12 cellular contexts compared by ENCODE assay signal in genomic region chr4:8205749-8206611, GRCh38. TPM values are rescaled to one million over a fixed set of nuclear protein-coding genes. Genes with fewer than 3 reads are reported as not detected.
DNase-seq lines count a peak whose midpoint lies in the region; ATAC-seq and TF ChIP-seq lines count a peak whose summit lies in the region.
"Had no signal": no experiment of that assay in that cellular context is flagged by ENCODE, and none has a peak within 500 bp of the region (broad histone marks: within the 10 kb centered on the region; RNA-seq: fewer than 3 reads in every experiment).

No MANE protein-coding gene starts in this region.

- H3K4me3 Mint-ChIP-seq in activated CD8-positive, alpha-beta T cell treated with anti-CD3 and anti-CD28 coated beads for 36 hours, result no peak overlapping the region
- no peak overlapping the region for H3K4me3 Mint-ChIP-seq in activated CD8-positive, alpha-beta T cell treated with anti-CD3 and anti-CD28 coated beads, Interleukin-2, amount 10 ng/mL, durations not matched to agents 7 days and 5 days
- H3K4me3 Mint-ChIP-seq: activated CD4-positive, alpha-beta T cell treated with anti-CD3 and anti-CD28 coated beads, Interleukin-2, amount 10 ng/mL, durations not matched to agents 7 days and 5 days had no signal

- peaks cover 35% of the 10 kb centered on the region for H3K4me1 Mint-ChIP-seq in activated CD8-positive, alpha-beta T cell treated with anti-CD3 and anti-CD28 coated beads for 36 hours (ENCODE audit: low read depth)
- peaks cover 18% of the 10 kb centered on the region for H3K4me1 Mint-ChIP-seq in activated CD8-positive, alpha-beta T cell treated with anti-CD3 and anti-CD28 coated beads, Interleukin-2, amount 10 ng/mL, durations not matched to agents 7 days and 5 days (ENCODE audit: low read depth)

- no peaks in the 10 kb centered on the region for H3K36me3 Mint-ChIP-seq in activated CD8-positive, alpha-beta T cell treated with anti-CD3 and anti-CD28 coated beads for 36 hours (ENCODE audit: low read depth)
- no peaks in the 10 kb centered on the region for H3K36me3 Mint-ChIP-seq in activated CD8-positive, alpha-beta T cell treated with anti-CD3 and anti-CD28 coated beads, Interleukin-2, amount 10 ng/mL, durations not matched to agents 7 days and 5 days (ENCODE audit: low read depth)

- peak; percentile 23 for DNase-seq in activated CD8-positive, alpha-beta T cell treated with anti-CD3 and anti-CD28 coated beads for 36 hours
- no peak for DNase-seq in activated CD8-positive, alpha-beta T cell treated with anti-CD3 and anti-CD28 coated beads, Interleukin-2, amount 10 ng/mL, durations not matched to agents 7 days and 5 days
- DNase-seq in NCI-H69 (lab: John Stamatoyannopoulos, UW) (peak; percentile 95), epithelial cell of prostate (ENCODE audit: low read depth, low spot score) (peak; percentile 84), ureter (ENCODE audit: low spot score) (peak; percentile 82), 8988T (no peak), G401 (ENCODE audit: low spot score) (no peak), erythroblast (lab: John Stamatoyannopoulos, UW) (no peak)
- DNase-seq: ACHN; activated CD4-positive, alpha-beta T cell treated with anti-CD3 and anti-CD28 coated beads, Interleukin-2, amount 10 ng/mL, durations not matched to agents 7 days and 5 days; PC-9; stimulated activated CD4-positive, alpha-beta T cell treated with anti-CD3 and anti-CD28 coated beads, Interleukin-2, amount 100 ng/mL, for 24 hours had no signal

- CTCF ChIA-PET in activated CD8-positive, alpha-beta T cell treated with anti-CD3 and anti-CD28 coated beads for 36 hours (lab: Charles Lee), result no interaction called here
- CTCF ChIA-PET in activated CD8-positive, alpha-beta T cell treated with anti-CD3 and anti-CD28 coated beads, Interleukin-2, amount 10 ng/mL, durations not matched to agents 7 days and 5 days (lab: Charles Lee), result no interaction called here

- intact Hi-C loops in activated CD8-positive, alpha-beta T cell treated with anti-CD3 and anti-CD28 coated beads for 36 hours (cut with micrococcal nuclease), result no loop called here

- TF ChIP-seq CTCF in activated CD8-positive, alpha-beta T cell treated with anti-CD3 and anti-CD28 coated beads for 36 hours (IDR thresholded peaks at IDR 0.05), result no peak

- no peaks in the 10 kb centered on the region for H3K27me3 Mint-ChIP-seq in activated CD8-positive, alpha-beta T cell treated with anti-CD3 and anti-CD28 coated beads for 36 hours
- H3K27me3 Mint-ChIP-seq in activated CD8-positive, alpha-beta T cell treated with anti-CD3 and anti-CD28 coated beads, Interleukin-2, amount 10 ng/mL, durations not matched to agents 7 days and 5 days (ENCODE audit: low read depth), result no peaks in the 10 kb centered on the region
- H3K27me3 Mint-ChIP-seq: activated CD4-positive, alpha-beta T cell treated with anti-CD3 and anti-CD28 coated beads, Interleukin-2, amount 10 ng/mL, durations not matched to agents 7 days and 5 days had no signal

- no peak for ATAC-seq in activated CD8-positive, alpha-beta T cell treated with anti-CD3 and anti-CD28 coated beads for 36 hours
- no peak for ATAC-seq in activated CD8-positive, alpha-beta T cell treated with anti-CD3 and anti-CD28 coated beads, Interleukin-2, amount 10 ng/mL, durations not matched to agents 7 days and 5 days

- no peak for TF ChIP-seq POLR2A in erythroblast (IDR thresholded peaks at IDR 0.05; ENCODE audit: low read length)

- POLR2A ChIA-PET in activated CD8-positive, alpha-beta T cell treated with anti-CD3 and anti-CD28 coated beads for 36 hours (lab: Charles Lee), result interaction anchor here (0.8 kb wide), 1 partner anchor 12 kb away, joined by 3 read pairs; no protein-coding TSS in a partner anchor
- POLR2A ChIA-PET in activated CD8-positive, alpha-beta T cell treated with anti-CD3 and anti-CD28 coated beads, Interleukin-2, amount 10 ng/mL, durations not matched to agents 7 days and 5 days (lab: Charles Lee), result no interaction called here

- peak overlapping the region; percentile 79 for H3K27ac ChIP-seq in epithelial cell of prostate
- H3K27ac ChIP-seq: PC-9 had no signal

- in situ Hi-C loops in G401 (cut with HindIII; ENCODE audit: low sequenced_read_pairs), result no loop called here

- H3K9me3 Mint-ChIP-seq in activated CD8-positive, alpha-beta T cell treated with anti-CD3 and anti-CD28 coated beads for 36 hours, result no peaks in the 10 kb centered on the region
- H3K9me3 Mint-ChIP-seq in activated CD8-positive, alpha-beta T cell treated with anti-CD3 and anti-CD28 coated beads, Interleukin-2, amount 10 ng/mL, durations not matched to agents 7 days and 5 days (ENCODE audit: insufficient read depth), result no peaks in the 10 kb centered on the region
- H3K9me3 Mint-ChIP-seq: activated CD4-positive, alpha-beta T cell treated with anti-CD3 and anti-CD28 coated beads, Interleukin-2, amount 10 ng/mL, durations not matched to agents 7 days and 5 days had no signal

- H3K27ac Mint-ChIP-seq in activated CD8-positive, alpha-beta T cell treated with anti-CD3 and anti-CD28 coated beads for 36 hours, result no peak overlapping the region
- H3K27ac Mint-ChIP-seq in activated CD8-positive, alpha-beta T cell treated with anti-CD3 and anti-CD28 coated beads, Interleukin-2, amount 10 ng/mL, durations not matched to agents 7 days and 5 days, result no peak overlapping the region
- H3K27ac Mint-ChIP-seq: activated CD4-positive, alpha-beta T cell treated with anti-CD3 and anti-CD28 coated beads, Interleukin-2, amount 10 ng/mL, durations not matched to agents 7 days and 5 days had no signal

RNA-seq across cellular contexts. Expression of gene SH3TC1, which starts 6.9 kb away (rescaled TPM):
- 10 to 100 TPM; 16.2 to 17.5 TPM for total RNA-seq in activated CD8-positive, alpha-beta T cell treated with anti-CD3 and anti-CD28 coated beads for 36 hours
- total RNA-seq in activated CD8-positive, alpha-beta T cell treated with anti-CD3 and anti-CD28 coated beads, Interleukin-2, amount 10 ng/mL, durations not matched to agents 7 days and 5 days, result 1 to 10 TPM; 6.3 to 7.3 TPM
- 87.0 TPM for total RNA-seq in ureter
- not detected in 2 replicates for total RNA-seq in G401 (2014; rRNA removed; shearing (Covaris generic))

RNA-seq across cellular contexts. Expression of gene ABLIM2, which starts 47.4 kb away (rescaled TPM):
- total RNA-seq in activated CD8-positive, alpha-beta T cell treated with anti-CD3 and anti-CD28 coated beads for 36 hours, result under 1 TPM; 0.32 to 0.54 TPM
- total RNA-seq in activated CD8-positive, alpha-beta T cell treated with anti-CD3 and anti-CD28 coated beads, Interleukin-2, amount 10 ng/mL, durations not matched to agents 7 days and 5 days, result under 1 TPM; 0.42 to 0.55 TPM
- 8.5 TPM for total RNA-seq in ureter
- 0.37 and 1.3 TPM in 2 replicates for total RNA-seq in G401 (2014; rRNA removed; shearing (Covaris generic))

Comparison
In these comparisons a context has a peak if more than half of its experiments do, and no peak if none do; other contexts are left out.
1. DNase-seq: peak in activated CD8-positive, alpha-beta T cell treated with anti-CD3 and anti-CD28 coated beads for 36 hours (single experiment), NCI-H69 (single experiment), epithelial cell of prostate (single experiment) and ureter (single experiment); none in activated CD8-positive, alpha-beta T cell treated with anti-CD3 and anti-CD28 coated beads, Interleukin-2, amount 10 ng/mL, durations not matched to agents 7 days and 5 days (single experiment), 8988T (single experiment), G401 (single experiment) and erythroblast (0 of 2).